ENCODE assay signal across 10 cellular contexts in the genomic region with DNA sequence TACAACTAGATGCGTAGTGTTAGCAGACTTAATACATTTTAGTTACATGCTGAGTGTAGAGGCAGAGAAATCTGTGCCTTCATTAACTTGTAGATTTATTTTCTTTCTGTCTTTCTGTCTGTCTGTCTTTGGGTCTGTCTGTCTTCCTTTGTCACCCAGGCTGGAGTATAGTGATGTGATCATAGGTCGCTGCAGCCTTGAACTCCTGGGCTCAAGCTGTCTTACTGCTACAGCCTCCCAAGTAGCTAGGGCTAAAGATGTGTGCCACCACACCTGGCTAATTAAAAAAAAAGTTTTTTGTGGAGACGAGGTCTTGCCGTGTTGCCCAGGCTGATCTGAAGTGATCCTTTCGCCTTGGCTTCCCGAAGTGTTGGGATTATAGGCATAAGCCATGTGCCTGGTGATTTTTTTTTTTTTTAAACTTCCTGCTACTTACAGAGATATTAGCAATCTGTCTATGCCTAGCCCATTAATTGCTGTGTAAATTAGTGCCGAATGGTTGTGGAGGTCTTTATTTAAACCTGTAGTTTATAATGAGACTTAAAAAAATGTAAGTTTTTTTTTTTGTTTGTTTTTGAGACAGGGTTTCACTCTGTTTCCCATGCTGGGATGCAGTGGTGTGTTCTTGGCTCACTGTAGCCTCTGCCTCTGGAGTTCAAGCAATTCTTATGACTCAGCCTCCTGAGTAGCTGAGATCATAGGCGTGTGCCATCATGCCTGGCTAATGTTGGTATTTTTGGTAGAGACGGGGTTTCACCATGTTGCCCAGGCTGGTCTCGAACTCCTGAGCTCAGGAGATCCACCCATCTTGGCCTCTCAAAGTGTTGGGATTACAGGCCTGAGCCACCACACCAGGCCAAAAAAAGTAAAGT. TPM values are rescaled to one million over a fixed set of nuclear protein-coding genes. Genes with fewer than 3 reads are reported as not detected.
DNase-seq lines count a peak whose midpoint lies in the region; ATAC-seq and TF ChIP-seq lines count a peak whose summit lies in the region.
"Had no signal": no experiment of that assay in that cellular context is flagged by ENCODE, and none has a peak within 500 bp of the region (broad histone marks: within the 10 kb centered on the region; RNA-seq: fewer than 3 reads in every experiment).

No MANE protein-coding gene starts in this region.

- H3K14ac ChIP-seq in H9 (ENCODE audit: insufficient read depth, low read length): no peak overlapping the region

- TF ChIP-seq CTCF in H9 (conservative IDR thresholded peaks at IDR 0.05) (no peak), esophagus squamous epithelium (IDR thresholded peaks at IDR 0.05) (no peak), colonic mucosa (IDR thresholded peaks at IDR 0.05) (no peak)

- H3K4me3 Mint-ChIP-seq in H9: no peak overlapping the region
- no peak overlapping the region for H3K4me3 Mint-ChIP-seq in activated naive CD4-positive, alpha-beta T cell treated with anti-CD3 and anti-CD28 coated beads for 36 hours
- H3K4me3 Mint-ChIP-seq: activated naive CD8-positive, alpha-beta T cell had no signal

- no peak overlapping the region for H2BK20ac ChIP-seq in H9 (ENCODE audit: low read depth, low read length, poor library complexity, severe bottlenecking)

- no peak overlapping the region for H3K4me2 ChIP-seq in H9 (ENCODE audit: insufficient read depth, insufficient read length, low read length)

- no peak overlapping the region for H4K8ac ChIP-seq in H9 (replicated peaks; ENCODE audit: insufficient read length, low read depth, low read length)

- CTCF ChIA-PET in activated naive CD4-positive, alpha-beta T cell treated with anti-CD3 and anti-CD28 coated beads for 36 hours (lab: Charles Lee): interaction anchor here (0.7 kb wide), 1 partner anchor 914 kb away, joined by 5 read pairs; no protein-coding TSS in a partner anchor

- H2BK15ac ChIP-seq in H9 (ENCODE audit: low read depth, low read length): no peak overlapping the region

- H3K36me3 Mint-ChIP-seq in H9 (ENCODE audit: insufficient read depth in 1 of 3, low read depth in 3 of 3): peaks cover 0 to 5% (median 3%) of the 10 kb centered on the region in 3 experiments; a peak in 2 of 7 replicates
- H3K36me3 Mint-ChIP-seq in activated naive CD4-positive, alpha-beta T cell treated with anti-CD3 and anti-CD28 coated beads for 36 hours (ENCODE audit: low read depth): no peaks in the 10 kb centered on the region

- no peak overlapping the region for H3K4ac ChIP-seq in H9 (ENCODE audit: low read depth, low read length)

- no peaks in the 10 kb centered on the region for H3K79me1 ChIP-seq in H9 (ENCODE audit: insufficient read depth, low read depth, low read length, poor library complexity, severe bottlenecking)

- H3K9me3 Mint-ChIP-seq in H9: no peaks in the 10 kb centered on the region
- no peaks in the 10 kb centered on the region for H3K9me3 Mint-ChIP-seq in activated naive CD4-positive, alpha-beta T cell treated with anti-CD3 and anti-CD28 coated beads for 36 hours

- TF ChIP-seq POLR2A in esophagus squamous epithelium (IDR thresholded peaks at IDR 0.05): no peak

- H3K79me2 ChIP-seq in H9 (ENCODE audit: insufficient read depth, low read length): no peaks in the 10 kb centered on the region

- H3K4me1 Mint-ChIP-seq in H9: 0 out of 4 replicates have a peak, but pooled peaks cover 0 to 2% of the 10 kb centered on the region in 2 experiments
- H3K4me1 Mint-ChIP-seq in activated naive CD4-positive, alpha-beta T cell treated with anti-CD3 and anti-CD28 coated beads for 36 hours (ENCODE audit: low read depth): peaks cover 6% of the 10 kb centered on the region

- no peaks in the 10 kb centered on the region for H3K27me3 Mint-ChIP-seq in H9 (ENCODE audit: low read depth)
- H3K27me3 Mint-ChIP-seq in activated naive CD4-positive, alpha-beta T cell treated with anti-CD3 and anti-CD28 coated beads for 36 hours (ENCODE audit: low read depth): no peaks in the 10 kb centered on the region
- H3K27me3 Mint-ChIP-seq: activated naive CD8-positive, alpha-beta T cell had no signal

- DNase-seq in H9 (no peak), RKO (ENCODE audit: low spot score) (peak; percentile 74), esophagus squamous epithelium (lab: John Stamatoyannopoulos, UW) (no peak), pulmonary artery endothelial cell (ENCODE audit: low read depth, low spot score) (peak; percentile 35), colonic mucosa (no peak)
- DNase-seq in activated naive CD4-positive, alpha-beta T cell treated with anti-CD3 and anti-CD28 coated beads for 36 hours: no peak
- DNase-seq: NCI-H526 treated with DMSO at 0.1 percent for 48 hours had no signal

- H3K27ac Mint-ChIP-seq in H9: peak overlapping the region; percentile 49 to 82 (median 60); a peak in 6 of 7 replicates
- no peak overlapping the region for H3K27ac Mint-ChIP-seq in activated naive CD4-positive, alpha-beta T cell treated with anti-CD3 and anti-CD28 coated beads for 36 hours
- H3K27ac Mint-ChIP-seq: activated naive CD8-positive, alpha-beta T cell had no signal

- WGBS in H9 (ENCODE audit: extremely low coverage, insufficient read length, low lambda C conversion rate): no CpG with 5 or more reads among the region's 10 CpGs
- 41 to 47% methylated on average over 10 of the region's 10 CpGs for WGBS in esophagus squamous epithelium, 2 donors

- H3K36me3 ChIP-seq in esophagus squamous epithelium: no peaks in the 10 kb centered on the region
- no peaks in the 10 kb centered on the region for H3K36me3 ChIP-seq in colonic mucosa

- no peak overlapping the region for H3K9ac ChIP-seq in H9 (ENCODE audit: extremely low read depth, insufficient read length, low read length)
- no peak overlapping the region for H3K9ac ChIP-seq in colonic mucosa (ENCODE audit: low read depth in 2 of 2, low read length in 2 of 2)

- intact Hi-C loops in esophagus squamous epithelium (cut with DNase I) (no loop called here), colonic mucosa (cut with DNase I) (no loop called here)
- intact Hi-C loops in activated naive CD4-positive, alpha-beta T cell treated with anti-CD3 and anti-CD28 coated beads for 36 hours (cut with micrococcal nuclease): no loop called here

- H2AFZ ChIP-seq in H9 (ENCODE audit: low read length): no peak overlapping the region

- no peak overlapping the region for H2BK120ac ChIP-seq in H9 (ENCODE audit: low read depth, low read length, poor library complexity, severe bottlenecking)

- H2BK12ac ChIP-seq in H9 (ENCODE audit: insufficient read length, low read depth, low read length): no peak overlapping the region

- no peaks in the 10 kb centered on the region for H3K9me3 ChIP-seq in H9 (ENCODE audit: control insufficient read depth, low read depth, low read length)
- no peaks in the 10 kb centered on the region for H3K9me3 ChIP-seq in esophagus squamous epithelium
- H3K9me3 ChIP-seq in colonic mucosa: no peaks in the 10 kb centered on the region

- H3T11ph ChIP-seq in H9 (ENCODE audit: low read length): no peak overlapping the region

- ATAC-seq in GM18867 (IDR thresholded peaks at IDR 0.05; ENCODE audit: unreplicated experiment): no peak
- no peak for ATAC-seq in HG02970 (IDR thresholded peaks at IDR 0.05; ENCODE audit: low FRiP score, unreplicated experiment)

- H3K27me3 ChIP-seq in H9 (ENCODE audit: insufficient read depth, low read length): no peaks in the 10 kb centered on the region
- H3K27me3 ChIP-seq in esophagus squamous epithelium: no peaks in the 10 kb centered on the region
- no peaks in the 10 kb centered on the region for H3K27me3 ChIP-seq in colonic mucosa

- H3K27ac ChIP-seq in H9 (ENCODE audit: insufficient read length, low read depth, low read length) (no peak overlapping the region), esophagus squamous epithelium (peak overlapping the region; percentile 45 to 78 (median 64)), colonic mucosa (no peak overlapping the region)

- H4K20me1 ChIP-seq in H9 (ENCODE audit: control insufficient read depth, insufficient read depth, insufficient read length): no peaks in the 10 kb centered on the region

- no peaks in the 10 kb centered on the region for H3K23me2 ChIP-seq in H9 (ENCODE audit: insufficient read length, low read depth, low read length, poor library complexity, severe bottlenecking)

- no peak overlapping the region for H3K18ac ChIP-seq in H9 (ENCODE audit: insufficient read length, low read depth, low read length)

- H3K4me1 ChIP-seq in H9 (ENCODE audit: insufficient read depth, low read length): no peaks in the 10 kb centered on the region
- H3K4me1 ChIP-seq in esophagus squamous epithelium: peaks cover 0 to 23% (median 10%) of the 10 kb centered on the region in 3 donors
- no peaks in the 10 kb centered on the region for H3K4me1 ChIP-seq in colonic mucosa

- no peak overlapping the region for H3K56ac ChIP-seq in H9 (ENCODE audit: insufficient read length, low read depth, low read length)

- H3K4me3 ChIP-seq in esophagus squamous epithelium (no peak overlapping the region), colonic mucosa (no peak overlapping the region)

- no peak overlapping the region for H4K91ac ChIP-seq in H9 (ENCODE audit: insufficient read length, low read depth, low read length)

- H3K23ac ChIP-seq in H9 (ENCODE audit: insufficient read length, low read depth, low read length): no peak overlapping the region

- no peak overlapping the region for H4K5ac ChIP-seq in H9 (ENCODE audit: insufficient read length, low read depth, low read length)

- H2AK5ac ChIP-seq in H9 (ENCODE audit: insufficient read length, low read length): no peak overlapping the region

- H2BK5ac ChIP-seq in H9 (ENCODE audit: insufficient read length, low read length): no peak overlapping the region

RNA-seq across cellular contexts. Expression of a gene that starts 22.8 kb away (rescaled TPM):
- total RNA-seq in H9 (2021): 48.0 and 51.2 TPM in 2 replicates
- total RNA-seq in esophagus squamous epithelium: 10 to 100 TPM; 19.0 to 50.7 (median 37.5) TPM
- 24.1 and 34.3 TPM in 2 replicates for total RNA-seq in pulmonary artery endothelial cell
- total RNA-seq in colonic mucosa: 10 to 100 TPM; 26.9 to 41.9 TPM
- 10 to 100 TPM; 17.4 to 20.7 TPM for total RNA-seq in activated naive CD4-positive, alpha-beta T cell treated with anti-CD3 and anti-CD28 coated beads for 36 hours

Comparison
In these comparisons a context has a peak if more than half of its experiments do, and no peak if none do; other contexts are left out.
1. DNase-seq: peak in RKO (single experiment) and pulmonary artery endothelial cell (single experiment); none in H9 (single experiment), esophagus squamous epithelium (single experiment), colonic mucosa (single experiment) and activated naive CD4-positive, alpha-beta T cell treated with anti-CD3 and anti-CD28 coated beads for 36 hours (single experiment).
2. H3K27ac ChIP-seq: peak in esophagus squamous epithelium (4 of 4); none in H9 (single experiment) and colonic mucosa (single experiment).